In the genomic region with DNA sequence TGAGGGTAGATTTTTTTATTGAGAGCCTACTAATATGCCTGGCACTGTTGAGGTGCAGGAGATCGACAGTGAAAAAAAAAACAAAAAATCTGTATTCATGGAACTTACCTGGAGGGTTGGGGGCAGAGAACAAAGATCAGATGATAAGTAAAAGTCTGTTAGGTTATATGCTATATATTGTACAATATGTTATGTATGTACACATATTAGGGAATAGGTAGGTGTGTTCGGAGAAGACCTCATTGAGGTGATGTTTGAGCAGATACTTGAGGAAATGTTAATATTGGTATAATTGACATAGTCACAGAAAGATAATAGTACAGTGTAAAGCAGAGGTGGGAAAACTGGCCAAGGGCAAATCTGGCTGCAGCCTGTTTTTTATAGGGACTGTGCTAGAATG, we compare ENCODE assay signal across 11 cellular contexts. TPM values are rescaled to one million over a fixed set of nuclear protein-coding genes. Genes with fewer than 3 reads are reported as not detected.
A peak's percentile ranks its signal among the peaks of the same experiment; 100 is the strongest.
DNase-seq lines count a peak whose midpoint lies in the region; ATAC-seq, FAIRE-seq and TF ChIP-seq lines count a peak whose summit lies in the region.
"Had no signal": no experiment of that assay in that cellular context is flagged by ENCODE, and none has a peak within 500 bp of the region (broad histone marks: within the 10 kb centered on the region; RNA-seq: fewer than 3 reads in every experiment).

No MANE protein-coding gene starts in this region.

- H2AFZ ChIP-seq in Karpas-422 (ENCODE audit: low read length) (no peak overlapping the region), astrocyte (ENCODE audit: low read depth, low read length) (no peak overlapping the region)

- peak overlapping the region in 9 of 11 experiments; percentile 22 to 98 (median 87); a peak in 14 of 22 replicates for H3K4me2 ChIP-seq in BLaER1 treated with 17β-estradiol and CSF1 and Interleukin-3, amounts not matched to agents 10 nM and 100 nM
- H3K4me2 ChIP-seq in Karpas-422 (ENCODE audit: low read depth, low read length, poor library complexity, severe bottlenecking): peak overlapping the region; percentile 72
- H3K4me2 ChIP-seq in astrocyte (ENCODE audit: low read length): peak overlapping the region; percentile 94

- H3K36me3 ChIP-seq in BLaER1 treated with 17β-estradiol and CSF1 and Interleukin-3, amounts not matched to agents 10 nM and 100 nM: peaks cover 23 to 63% (median 39%) of the 10 kb centered on the region in 11 experiments; a peak in 21 of 22 replicates
- H3K36me3 ChIP-seq in Karpas-422 (ENCODE audit: insufficient read depth, low read length) (peaks cover 32% of the 10 kb centered on the region), astrocyte (ENCODE audit: insufficient read depth, low read length) (peaks cover 13% of the 10 kb centered on the region)

- H3K79me2 ChIP-seq in Karpas-422 (ENCODE audit: low read length) (peaks cover 49% of the 10 kb centered on the region), astrocyte (ENCODE audit: insufficient read depth, low read length) (peaks cover 55% of the 10 kb centered on the region)

- H4K20me1 ChIP-seq in BLaER1 treated with 17β-estradiol and CSF1 and Interleukin-3, amounts not matched to agents 10 nM and 100 nM: peaks cover 39 to 70% (median 56%) of the 10 kb centered on the region in 11 experiments
- peaks cover 30% of the 10 kb centered on the region for H4K20me1 ChIP-seq in Karpas-422 (ENCODE audit: insufficient read depth, low read depth, low read length)
- peaks cover 41% of the 10 kb centered on the region for H4K20me1 ChIP-seq in astrocyte (ENCODE audit: insufficient read depth, low read length)

- peaks cover 0 to 5% (median 0%) of the 10 kb centered on the region in 11 experiments; a peak in 2 of 22 replicates for H3K9me3 ChIP-seq in BLaER1 treated with 17β-estradiol and CSF1 and Interleukin-3, amounts not matched to agents 10 nM and 100 nM (replicated peaks in 1 of 11)
- H3K9me3 ChIP-seq in Karpas-422 (ENCODE audit: low read length): no peaks in the 10 kb centered on the region
- no peaks in the 10 kb centered on the region for H3K9me3 ChIP-seq in astrocyte (ENCODE audit: insufficient read depth, low read depth, low read length)
- H3K9me3 ChIP-seq: HAP-1, tibial nerve had no signal

- no peak overlapping the region for H3K27ac Mint-ChIP-seq in astrocyte (ENCODE audit: unreplicated experiment)
- peak overlapping the region; percentile 6 to 88 (median 68) for H3K27ac Mint-ChIP-seq in naive thymus-derived CD8-positive, alpha-beta T cell

- FAIRE-seq in astrocyte (lab: Jason Lieb, UNC): no peak

- peaks cover 11% of the 10 kb centered on the region for H3K36me3 Mint-ChIP-seq in astrocyte (ENCODE audit: low read depth, unreplicated experiment)
- peaks cover 14 to 44% (median 24%) of the 10 kb centered on the region in 3 donors for H3K36me3 Mint-ChIP-seq in naive thymus-derived CD8-positive, alpha-beta T cell

- peak overlapping the region; percentile 56 for H3K4me3 Mint-ChIP-seq in astrocyte (ENCODE audit: unreplicated experiment)
- H3K4me3 Mint-ChIP-seq in naive thymus-derived CD8-positive, alpha-beta T cell: peak overlapping the region; percentile 1 to 92 (median 46)

- peak overlapping the region in 3 of 11 experiments; percentile 98 to 99 (median 98); a peak in 7 of 22 replicates for H3K9ac ChIP-seq in BLaER1 treated with 17β-estradiol and CSF1 and Interleukin-3, amounts not matched to agents 10 nM and 100 nM
- H3K9ac ChIP-seq in Karpas-422 (ENCODE audit: low read length): no peak overlapping the region
- H3K9ac ChIP-seq in astrocyte (ENCODE audit: low read length): no peak overlapping the region

- H3K27ac ChIP-seq in BLaER1 treated with 17β-estradiol and CSF1 and Interleukin-3, amounts not matched to agents 10 nM and 100 nM: peak overlapping the region in 3 of 11 experiments; percentile 17 to 98 (median 98); a peak in 5 of 22 replicates
- H3K27ac ChIP-seq in Karpas-422 (ENCODE audit: low read length): peak overlapping the region; percentile 91
- no peak overlapping the region for H3K27ac ChIP-seq in astrocyte (ENCODE audit: low read depth, low read length)
- no peak overlapping the region for H3K27ac ChIP-seq in coronary artery

- no peak for DNase-seq in Karpas-422
- DNase-seq in astrocyte (ENCODE audit: low read depth): no peak
- DNase-seq in naive thymus-derived CD8-positive, alpha-beta T cell: no peak
- DNase-seq in COLO829 (ENCODE audit: low spot score): no peak
- DNase-seq in NCI-H2081 (lab: John Stamatoyannopoulos, UW): no peak
- DNase-seq in coronary artery (ENCODE audit: low spot score): no peak
- no peak for DNase-seq in SHP77 (lab: John Stamatoyannopoulos, UW)
- DNase-seq: NCI-H1105 treated with DMSO at 0.1 percent for 48 hours had no signal

- POLR2A ChIA-PET in naive thymus-derived CD8-positive, alpha-beta T cell (lab: Charles Lee): interaction anchor here (0.7 kb wide), 1 partner anchor 38 kb away, joined by 4 read pairs; no protein-coding TSS in a partner anchor

- H3K4me1 ChIP-seq in BLaER1 treated with 17β-estradiol and CSF1 and Interleukin-3, amounts not matched to agents 10 nM and 100 nM: peaks cover 15 to 40% (median 31%) of the 10 kb centered on the region in 10 experiments
- H3K4me1 ChIP-seq in Karpas-422 (ENCODE audit: low read length) (peaks cover 47% of the 10 kb centered on the region), astrocyte (ENCODE audit: insufficient read depth, low read length) (peaks cover 16% of the 10 kb centered on the region)

- H3K4me1 Mint-ChIP-seq in astrocyte (ENCODE audit: low read depth, unreplicated experiment): peaks cover 18% of the 10 kb centered on the region
- H3K4me1 Mint-ChIP-seq in naive thymus-derived CD8-positive, alpha-beta T cell: peaks cover 23 to 54% (median 47%) of the 10 kb centered on the region in 4 donors

- no peak for ATAC-seq in naive thymus-derived CD8-positive, alpha-beta T cell

- H3K9me2 ChIP-seq in Karpas-422 (replicated peaks; ENCODE audit: insufficient read depth, low read length): no peaks in the 10 kb centered on the region

- no peaks in the 10 kb centered on the region for H3K27me3 ChIP-seq in BLaER1 treated with 17β-estradiol and CSF1 and Interleukin-3, amounts not matched to agents 10 nM and 100 nM
- H3K27me3 ChIP-seq in Karpas-422 (ENCODE audit: low read length) (no peaks in the 10 kb centered on the region), astrocyte (ENCODE audit: insufficient read depth, low read length) (no peaks in the 10 kb centered on the region)
- H3K27me3 ChIP-seq: tibial nerve had no signal

- TF ChIP-seq CTCF in astrocyte (IDR thresholded peaks at IDR 0.05; ENCODE audit: insufficient read depth, low read depth, low read length): no peak
- no peak for TF ChIP-seq CTCF in coronary artery (IDR thresholded peaks at IDR 0.05)

- H3K9me3 Mint-ChIP-seq in astrocyte (ENCODE audit: unreplicated experiment): no peaks in the 10 kb centered on the region
- no peaks in the 10 kb centered on the region for H3K9me3 Mint-ChIP-seq in naive thymus-derived CD8-positive, alpha-beta T cell

- no peaks in the 10 kb centered on the region for H3K27me3 Mint-ChIP-seq in astrocyte (ENCODE audit: low read depth, unreplicated experiment)
- no peaks in the 10 kb centered on the region for H3K27me3 Mint-ChIP-seq in naive thymus-derived CD8-positive, alpha-beta T cell

- H3K4me3 ChIP-seq in BLaER1 treated with 17β-estradiol and CSF1 and Interleukin-3, amounts not matched to agents 10 nM and 100 nM: peak overlapping the region in 3 of 10 experiments; percentile 79 to 90 (median 88); a peak in 6 of 20 replicates
- no peak overlapping the region for H3K4me3 ChIP-seq in Karpas-422 (ENCODE audit: low read length)
- H3K4me3 ChIP-seq in astrocyte (ENCODE audit: insufficient read depth, low read depth, low read length): no peak overlapping the region
- H3K4me3 ChIP-seq in coronary artery: no peak overlapping the region
- H3K4me3 ChIP-seq: HAP-1, tibial nerve had no signal

RNA-seq across cellular contexts. Expression of a gene that starts 5.6 kb away (rescaled TPM):
- total RNA-seq in Karpas-422 (2014; rRNA removed; shearing (Covaris generic); ENCODE audit: low replicate concordance): 55.0 and 58.9 TPM in 2 replicates
- 53.1 and 53.4 TPM in 2 replicates for total RNA-seq in astrocyte
- total RNA-seq in naive thymus-derived CD8-positive, alpha-beta T cell: 10 to 100 TPM; 83.9 TPM
- 100 to 1,000 TPM in 1 of 3 donors, 10 to 100 TPM in 2; 74.6 to 100 (median 97.6) TPM for polyA plus RNA-seq in naive thymus-derived CD8-positive, alpha-beta T cell

RNA-seq across cellular contexts. Expression of a gene that starts 45.9 kb away (rescaled TPM):
- total RNA-seq in Karpas-422 (2014; rRNA removed; shearing (Covaris generic); ENCODE audit: low replicate concordance): 66.7 and 160 TPM in 2 replicates
- 61.5 and 63.0 TPM in 2 replicates for total RNA-seq in astrocyte
- 100 to 1,000 TPM; 121 to 122 TPM for total RNA-seq in naive thymus-derived CD8-positive, alpha-beta T cell
- 10 to 100 TPM; 39.6 to 46.1 (median 43.5) TPM for polyA plus RNA-seq in naive thymus-derived CD8-positive, alpha-beta T cell
